In genomic region chr1:161749509-161750407, GRCh38 we compare ENCODE assay signal across 8 cellular contexts.
DNase-seq lines count a peak whose midpoint lies in the region; ATAC-seq, FAIRE-seq and TF ChIP-seq lines count a peak whose summit lies in the region.

Gene DUSP12 (plus strand): TSS chr1:161749786. CDS start chr1:161749802, 16 bp downstream.

- TF ChIP-seq CTCF in brain microvascular endothelial cell (IDR thresholded peaks at IDR 0.05; ENCODE audit: low read depth, low read length, missing control alignments) = peak; percentile 30

- ATAC-seq in GM18519 (IDR thresholded peaks at IDR 0.05; ENCODE audit: low FRiP score, unreplicated experiment) = peak; percentile 86
- ATAC-seq in HG03060 (IDR thresholded peaks at IDR 0.05; ENCODE audit: low read depth, unreplicated experiment) = peak; percentile 92

- DNase-seq in NCI-H2107 treated with DMSO at 0.1 percent for 48 hours (lab: John Stamatoyannopoulos, UW; ENCODE audit: unreplicated experiment) = peak; percentile 92
- peak; percentile 91 for DNase-seq in UCSD-AML1 (lab: John Stamatoyannopoulos, UW; ENCODE audit: unreplicated experiment)
- DNase-seq in brain microvascular endothelial cell = peak; percentile 96
- DNase-seq in skeletal muscle cell (ENCODE audit: low read depth) = peak; percentile 89

- peaks cover 17% of the 10 kb centered on the region for H3K36me3 ChIP-seq in brain microvascular endothelial cell (replicated peaks)

- peak; percentile 84 for FAIRE-seq in A204.1 (lab: Jason Lieb, UNC)

- peak within 1 kb of the TSS; percentile 97 for H3K4me3 ChIP-seq in brain microvascular endothelial cell (ENCODE audit: low read depth, low read length)
- peak within 1 kb of the TSS; percentile 95 for H3K4me3 ChIP-seq in iPS-11a (ENCODE audit: low read depth, low read length)
- peak within 1 kb of the TSS; percentile 94 for H3K4me3 ChIP-seq in skeletal muscle cell (ENCODE audit: low read depth, low read length)

- in situ Hi-C loops in brain microvascular endothelial cell (cut with HindIII; ENCODE audit: low pct_ligation_motif_present, low sequenced_read_pairs) = no loop called here

- H3K27me3 ChIP-seq in brain microvascular endothelial cell (replicated peaks) = no peaks in the 10 kb centered on the region

- peak within 1 kb of the TSS; percentile 92 for H3K27ac ChIP-seq in brain microvascular endothelial cell

Comparison
In these comparisons a context has a peak if more than half of its experiments do, and no peak if none do; other contexts are left out.
1. Peak in every context shown above with its lines: DNase-seq, ATAC-seq, H3K4me3 ChIP-seq and H3K27ac ChIP-seq.